Comparison of ENCODE assay signal across 1 cellular context in genomic region chr11:3231550-3231850, GRCh38.
TF ChIP-seq lines count a peak whose summit lies in the region.

No MANE protein-coding gene starts in this region.

TF ChIP-seq in HEK293, 187 proteins besides CTCF, POLR2A, EP300 and RAD21 (continued from another document):
- TF ChIP-seq, protein P1, sequence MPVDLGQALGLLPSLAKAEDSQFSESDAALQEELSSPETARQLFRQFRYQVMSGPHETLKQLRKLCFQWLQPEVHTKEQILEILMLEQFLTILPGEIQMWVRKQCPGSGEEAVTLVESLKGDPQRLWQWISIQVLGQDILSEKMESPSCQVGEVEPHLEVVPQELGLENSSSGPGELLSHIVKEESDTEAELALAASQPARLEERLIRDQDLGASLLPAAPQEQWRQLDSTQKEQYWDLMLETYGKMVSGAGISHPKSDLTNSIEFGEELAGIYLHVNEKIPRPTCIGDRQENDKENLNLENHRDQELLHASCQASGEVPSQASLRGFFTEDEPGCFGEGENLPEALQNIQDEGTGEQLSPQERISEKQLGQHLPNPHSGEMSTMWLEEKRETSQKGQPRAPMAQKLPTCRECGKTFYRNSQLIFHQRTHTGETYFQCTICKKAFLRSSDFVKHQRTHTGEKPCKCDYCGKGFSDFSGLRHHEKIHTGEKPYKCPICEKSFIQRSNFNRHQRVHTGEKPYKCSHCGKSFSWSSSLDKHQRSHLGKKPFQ (tag by site-specific recombination; IDR thresholded peaks at IDR 0.05), result no peak
- TF ChIP-seq HOXA7 (CRISPR knock-in tag; IDR thresholded peaks at IDR 0.05; ENCODE audit: borderline replicate concordance) (no peak), ZNF184 (tag by site-specific recombination; IDR thresholded peaks at IDR 0.05) (no peak), ZNF324 (tag by site-specific recombination; IDR thresholded peaks at IDR 0.05) (no peak), ZNF658 (tag by site-specific recombination; IDR thresholded peaks at IDR 0.05) (no peak), ZBTB1 (tag by site-specific recombination; IDR thresholded peaks at IDR 0.05) (no peak), ZNF404 (tag by site-specific recombination; IDR thresholded peaks at IDR 0.05) (no peak), ZNF202 (tag by site-specific recombination; IDR thresholded peaks at IDR 0.05; ENCODE audit: borderline replicate concordance) (no peak), ZNF530 (tag by site-specific recombination; IDR thresholded peaks at IDR 0.05; ENCODE audit: low read depth) (no peak)
- TF ChIP-seq, protein P2, sequence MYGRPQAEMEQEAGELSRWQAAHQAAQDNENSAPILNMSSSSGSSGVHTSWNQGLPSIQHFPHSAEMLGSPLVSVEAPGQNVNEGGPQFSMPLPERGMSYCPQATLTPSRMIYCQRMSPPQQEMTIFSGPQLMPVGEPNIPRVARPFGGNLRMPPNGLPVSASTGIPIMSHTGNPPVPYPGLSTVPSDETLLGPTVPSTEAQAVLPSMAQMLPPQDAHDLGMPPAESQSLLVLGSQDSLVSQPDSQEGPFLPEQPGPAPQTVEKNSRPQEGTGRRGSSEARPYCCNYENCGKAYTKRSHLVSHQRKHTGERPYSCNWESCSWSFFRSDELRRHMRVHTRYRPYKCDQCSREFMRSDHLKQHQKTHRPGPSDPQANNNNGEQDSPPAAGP (tag by site-specific recombination; IDR thresholded peaks at IDR 0.05), result peak; percentile 98
